ENCODE assay signal across 1 cellular context in genomic region chr10:133405272-133405671, GRCh38.
A peak's percentile ranks its signal among the peaks of the same experiment; 100 is the strongest.
TF ChIP-seq lines count a peak whose summit lies in the region.

No MANE protein-coding gene starts in this region.

TF ChIP-seq in SK-N-SH, 30 proteins besides CTCF, POLR2A, EP300 and RAD21 (continued from another document):
- TF ChIP-seq FOSL2 (IDR thresholded peaks at IDR 0.05; ENCODE audit: borderline replicate concordance, low read depth) (no peak), GABPA (IDR thresholded peaks at IDR 0.05; ENCODE audit: low read depth) (no peak), FOXM1 (IDR thresholded peaks at IDR 0.05; ENCODE audit: low read depth) (no peak), USF2 (IDR thresholded peaks at IDR 0.05; ENCODE audit: borderline replicate concordance, low read depth, low read length) (no peak), REST (IDR thresholded peaks at IDR 0.05; ENCODE audit: low read depth, low read length) (no peak), TCF12 (IDR thresholded peaks at IDR 0.05) (peak; percentile 27; the same call in 1 of the 2 replicates), MXI1 (IDR thresholded peaks at IDR 0.05; ENCODE audit: low read depth, low read length) (no peak), RXRA (IDR thresholded peaks at IDR 0.05; ENCODE audit: borderline replicate concordance, low read depth) (no peak), FOXJ3 (CRISPR knock-in tag; IDR thresholded peaks at IDR 0.05) (no peak), TEAD4 (IDR thresholded peaks at IDR 0.05; ENCODE audit: borderline replicate concordance, insufficient read depth) (peak; percentile 38; the same call in 1 of the 2 replicates), IRF3 (IDR thresholded peaks at IDR 0.05; ENCODE audit: low read depth, low read length) (no peak), MEF2A (IDR thresholded peaks at IDR 0.05; ENCODE audit: borderline replicate concordance, low read depth) (no peak), ZBTB33 (IDR thresholded peaks at IDR 0.05; ENCODE audit: borderline replicate concordance, low read depth) (no peak), RFX5 (IDR thresholded peaks at IDR 0.05; ENCODE audit: low read length) (no peak)
